ENCODE assay signal across 24 cellular contexts in genomic region chr6:41325446-41326066, GRCh38. TPM values are rescaled to one million over a fixed set of nuclear protein-coding genes. Genes with fewer than 3 reads are reported as not detected.
"Had no signal": no experiment of that assay in that cellular context is flagged by ENCODE, and none has a peak within 500 bp of the region (broad histone marks: within the 10 kb centered on the region; RNA-seq: fewer than 3 reads in every experiment).

No MANE protein-coding gene starts in this region.

- DNase-seq: activated CD8-positive, alpha-beta memory T cell treated with anti-CD3 and anti-CD28 coated beads for 24 hours; activated CD8-positive, alpha-beta memory T cell treated with anti-CD3 and anti-CD28 coated beads, Interleukin-2, amount 50 U/mL, for 48 hours; activated effector memory CD4-positive, alpha-beta T cell treated with Interleukin-2 at 50 U/mL for 16 hours; activated naive CD4-positive, alpha-beta T cell treated with anti-CD3 and anti-CD28 coated beads, Interleukin-2, amount 10 ng/mL, durations not matched to agents 7 days and 5 days; activated naive CD8-positive, alpha-beta T cell treated with anti-CD3 and anti-CD28 coated beads, Interleukin-2, amount 50 U/mL, for 24 hours; activated T-cell treated with anti-CD3 and anti-CD28 coated beads, Interleukin-2, amount 50 U/mL, for 48 hours; anterior cingulate cortex; caudate nucleus; dorsolateral prefrontal cortex; foreskin melanocyte; glutamatergic neuron; lower lobe of right lung; natural killer cell; pancreas; stimulated activated CD4-positive, alpha-beta T cell treated with anti-CD3 and anti-CD28 coated beads, Interleukin-4, amount 100 ng/mL, for 24 hours; stomach had no signal

- H3K9me3 Mint-ChIP-seq: activated naive CD4-positive, alpha-beta T cell treated with anti-CD3 and anti-CD28 coated beads, Interleukin-2, amount 10 ng/mL, durations not matched to agents 7 days and 5 days; activated naive CD8-positive, alpha-beta T cell treated with anti-CD3 and anti-CD28 coated beads, Interleukin-2, amount 50 U/mL, for 24 hours; brain; natural killer cell; stimulated activated effector memory CD8-positive, alpha-beta T cell treated with anti-CD3 and anti-CD28 coated beads, Interleukin-12 subunit alpha, Interleukin-12 subunit beta, amount 100 ng/mL, for 72 hours; type B pancreatic cell had no signal

- H3K9me3 ChIP-seq: lower lobe of right lung, neutrophil, pancreas, stomach had no signal

- H3K4me1 Mint-ChIP-seq: activated naive CD4-positive, alpha-beta T cell treated with anti-CD3 and anti-CD28 coated beads, Interleukin-2, amount 10 ng/mL, durations not matched to agents 7 days and 5 days; activated naive CD8-positive, alpha-beta T cell treated with anti-CD3 and anti-CD28 coated beads, Interleukin-2, amount 50 U/mL, for 24 hours; brain; natural killer cell; stimulated activated effector memory CD8-positive, alpha-beta T cell treated with anti-CD3 and anti-CD28 coated beads, Interleukin-12 subunit alpha, Interleukin-12 subunit beta, amount 100 ng/mL, for 72 hours had no signal

- H3K36me3 Mint-ChIP-seq: activated naive CD4-positive, alpha-beta T cell treated with anti-CD3 and anti-CD28 coated beads, Interleukin-2, amount 10 ng/mL, durations not matched to agents 7 days and 5 days; brain; natural killer cell; stimulated activated effector memory CD8-positive, alpha-beta T cell treated with anti-CD3 and anti-CD28 coated beads, Interleukin-12 subunit alpha, Interleukin-12 subunit beta, amount 100 ng/mL, for 72 hours; type B pancreatic cell had no signal

- ATAC-seq: activated CD4-positive, CD25-positive, alpha-beta regulatory T cell treated with anti-CD3 and anti-CD28 coated beads, Interleukin-2, amount 50 U/mL, for 24 hours; activated naive CD8-positive, alpha-beta T cell treated with anti-CD3 and anti-CD28 coated beads, Interleukin-2, amount 50 U/mL, for 24 hours; lower lobe of right lung; natural killer cell; pancreas; sciatic nerve; stimulated activated effector memory CD8-positive, alpha-beta T cell treated with anti-CD3 and anti-CD28 coated beads, Interleukin-12 subunit alpha, Interleukin-12 subunit beta, amount 100 ng/mL, for 72 hours had no signal

- H3K27ac Mint-ChIP-seq: activated naive CD4-positive, alpha-beta T cell treated with anti-CD3 and anti-CD28 coated beads, Interleukin-2, amount 10 ng/mL, durations not matched to agents 7 days and 5 days; activated naive CD8-positive, alpha-beta T cell treated with anti-CD3 and anti-CD28 coated beads, Interleukin-2, amount 50 U/mL, for 24 hours; brain; natural killer cell; stimulated activated effector memory CD8-positive, alpha-beta T cell treated with anti-CD3 and anti-CD28 coated beads, Interleukin-12 subunit alpha, Interleukin-12 subunit beta, amount 100 ng/mL, for 72 hours; type B pancreatic cell had no signal

- H3K4me3 Mint-ChIP-seq: activated naive CD4-positive, alpha-beta T cell treated with anti-CD3 and anti-CD28 coated beads, Interleukin-2, amount 10 ng/mL, durations not matched to agents 7 days and 5 days; activated naive CD8-positive, alpha-beta T cell treated with anti-CD3 and anti-CD28 coated beads, Interleukin-2, amount 50 U/mL, for 24 hours; brain; natural killer cell; stimulated activated effector memory CD8-positive, alpha-beta T cell treated with anti-CD3 and anti-CD28 coated beads, Interleukin-12 subunit alpha, Interleukin-12 subunit beta, amount 100 ng/mL, for 72 hours; type B pancreatic cell had no signal

- H3K27ac ChIP-seq: dorsolateral prefrontal cortex, epithelial cell of prostate, lower lobe of right lung, neutrophil, pancreas, stomach had no signal

RNA-seq across cellular contexts. Expression of gene NCR2, which starts 9.9 kb away (rescaled TPM):
- total RNA-seq: dorsolateral prefrontal cortex, lower lobe of right lung, natural killer cell, pancreas, sciatic nerve, stomach, temporal lobe had no signal
